In genomic region chr1:43172532-43172972, GRCh38 we compare ENCODE assay signal across 9 cellular contexts. TPM values are rescaled to one million over a fixed set of nuclear protein-coding genes. Genes with fewer than 3 reads are reported as not detected.
DNase-seq lines count a peak whose midpoint lies in the region; ATAC-seq and TF ChIP-seq lines count a peak whose summit lies in the region.
"Had no signal": no experiment of that assay in that cellular context is flagged by ENCODE, and none has a peak within 500 bp of the region (broad histone marks: within the 10 kb centered on the region; RNA-seq: fewer than 3 reads in every experiment).

No MANE protein-coding gene starts in this region.

- H3K4me3 ChIP-seq in CD8-positive, alpha-beta memory T cell (ENCODE audit: low read length): peak overlapping the region; percentile 97
- peak overlapping the region; percentile 99 for H3K4me3 ChIP-seq in OCI-LY7 (ENCODE audit: low read depth, low read length, poor library complexity, severe bottlenecking)
- peak overlapping the region; percentile 97 for H3K4me3 ChIP-seq in neural cell (ENCODE audit: low read length)

- H3K4me1 Mint-ChIP-seq in CD8-positive, alpha-beta memory T cell: peaks cover 25 to 41% (median 37%) of the 10 kb centered on the region in 3 donors
- peaks cover 11 to 17% (median 14%) of the 10 kb centered on the region in 3 donors for H3K4me1 Mint-ChIP-seq in IgD-negative memory B cell
- H3K4me1 Mint-ChIP-seq in activated T-helper 17 cell treated with anti-CD3 and anti-CD28 coated beads, Interleukin-2, amount 50 U/mL, for 72 hours: peaks cover 17% of the 10 kb centered on the region
- peaks cover 38% of the 10 kb centered on the region for H3K4me1 Mint-ChIP-seq in stimulated activated naive CD8-positive, alpha-beta T cell treated with anti-CD3 and anti-CD28 coated beads, Interleukin-15, Interleukin-2, amounts not matched to agents 100 ng/mL and 50 ng/mL, for 24 hours (ENCODE audit: low read depth)

- peaks cover 16% of the 10 kb centered on the region for H3K79me2 ChIP-seq in OCI-LY7 (ENCODE audit: insufficient read depth, low read depth, low read length)
- no peaks in the 10 kb centered on the region for H3K79me2 ChIP-seq in neural cell (replicated peaks; ENCODE audit: insufficient read depth, low read length)

- no peaks in the 10 kb centered on the region for H3K9me3 ChIP-seq in CD8-positive, alpha-beta memory T cell (ENCODE audit: low read length)
- H3K9me3 ChIP-seq in OCI-LY7 (ENCODE audit: low read length) (no peaks in the 10 kb centered on the region), neural cell (ENCODE audit: low read length) (no peaks in the 10 kb centered on the region)

- H3K36me3 Mint-ChIP-seq in CD8-positive, alpha-beta memory T cell: peaks cover 3 to 38% (median 11%) of the 10 kb centered on the region in 3 donors
- peaks cover 2% of the 10 kb centered on the region for H3K36me3 Mint-ChIP-seq in IgD-negative memory B cell
- peaks cover 47% of the 10 kb centered on the region for H3K36me3 Mint-ChIP-seq in activated T-helper 17 cell treated with anti-CD3 and anti-CD28 coated beads, Interleukin-2, amount 50 U/mL, for 72 hours (ENCODE audit: low read depth)
- H3K36me3 Mint-ChIP-seq in stimulated activated naive CD8-positive, alpha-beta T cell treated with anti-CD3 and anti-CD28 coated beads, Interleukin-15, Interleukin-2, amounts not matched to agents 100 ng/mL and 50 ng/mL, for 24 hours (ENCODE audit: low read depth): peaks cover 44% of the 10 kb centered on the region

- H3K9ac ChIP-seq in neural cell (ENCODE audit: low read length): peak overlapping the region; percentile 61

- intact Hi-C loops in OCI-LY7 (cut with micrococcal nuclease; ENCODE audit: unreplicated experiment): no loop called here

- POLR2A ChIA-PET in CD8-positive, alpha-beta memory T cell (lab: Charles Lee): interaction anchor here (1.2 kb wide), 1 partner anchor 217 kb away, joined by 3 read pairs; the partner anchor contains the start of genes MED8 and SZT2
- POLR2A ChIA-PET in OCI-LY7 (lab: Charles Lee): interaction anchor here (0.7 to 1.0 kb wide), 2 partner anchors 326 to 820 kb away, joined by 4 read pairs; partner anchors contain the start of gene ZNF691

- no peaks in the 10 kb centered on the region for H3K9me3 Mint-ChIP-seq in CD8-positive, alpha-beta memory T cell
- H3K9me3 Mint-ChIP-seq in IgD-negative memory B cell: no peaks in the 10 kb centered on the region
- no peaks in the 10 kb centered on the region for H3K9me3 Mint-ChIP-seq in activated T-helper 17 cell treated with anti-CD3 and anti-CD28 coated beads, Interleukin-2, amount 50 U/mL, for 72 hours
- no peaks in the 10 kb centered on the region for H3K9me3 Mint-ChIP-seq in stimulated activated naive CD8-positive, alpha-beta T cell treated with anti-CD3 and anti-CD28 coated beads, Interleukin-15, Interleukin-2, amounts not matched to agents 100 ng/mL and 50 ng/mL, for 24 hours

- TF ChIP-seq RAD21 in neural cell (conservative IDR thresholded peaks at IDR 0.05): no peak

- no peak for TF ChIP-seq EP300 in neural cell (conservative IDR thresholded peaks at IDR 0.05; ENCODE audit: poor library complexity, severe bottlenecking)

- CTCF ChIA-PET in CD8-positive, alpha-beta memory T cell (lab: Charles Lee): interaction anchor here (0.6 kb wide), 1 partner anchor 12 kb away, joined by 3 read pairs; no protein-coding TSS in a partner anchor
- CTCF ChIA-PET in OCI-LY7 (lab: Charles Lee; ENCODE audit: unreplicated experiment): no interaction called here

- H3K27me3 ChIP-seq in CD8-positive, alpha-beta memory T cell (ENCODE audit: insufficient read depth, low read length, poor library complexity, severe bottlenecking): peaks cover 3% of the 10 kb centered on the region
- H3K27me3 ChIP-seq in neural cell (ENCODE audit: insufficient read depth, low read depth, low read length): no peaks in the 10 kb centered on the region

- H3K9me2 ChIP-seq in OCI-LY7 (ENCODE audit: insufficient read depth, low read length): no peaks in the 10 kb centered on the region
- no peaks in the 10 kb centered on the region for H3K9me2 ChIP-seq in neural cell (ENCODE audit: insufficient read depth, low read length)

- no TSS peak for BruUV-seq in OCI-LY7 (replicated peaks; lab: Mats Ljungman, UMichigan)

- peak overlapping the region; percentile 84 to 97 (median 95) for H3K27ac Mint-ChIP-seq in CD8-positive, alpha-beta memory T cell
- H3K27ac Mint-ChIP-seq in IgD-negative memory B cell: peak overlapping the region; percentile 65 to 91 (median 76)
- H3K27ac Mint-ChIP-seq in activated T-helper 17 cell treated with anti-CD3 and anti-CD28 coated beads, Interleukin-2, amount 50 U/mL, for 72 hours: peak overlapping the region; percentile 96
- H3K27ac Mint-ChIP-seq in stimulated activated naive CD8-positive, alpha-beta T cell treated with anti-CD3 and anti-CD28 coated beads, Interleukin-15, Interleukin-2, amounts not matched to agents 100 ng/mL and 50 ng/mL, for 24 hours: no peak overlapping the region

- ATAC-seq in GM21515 (IDR thresholded peaks at IDR 0.05; ENCODE audit: unreplicated experiment): peak; percentile 50
- ATAC-seq in activated T-helper 17 cell treated with anti-CD3 and anti-CD28 coated beads, Interleukin-2, amount 50 U/mL, for 72 hours (replicated peaks): peak; percentile 87

- H3K27ac ChIP-seq in CD8-positive, alpha-beta memory T cell (ENCODE audit: low read depth, low read length): peak overlapping the region; percentile 77
- H3K27ac ChIP-seq in OCI-LY7 (ENCODE audit: low read depth, low read length, poor library complexity, severe bottlenecking) (no peak overlapping the region), neural cell (ENCODE audit: low read length) (no peak overlapping the region)

- TF ChIP-seq CTCF in OCI-LY7 (conservative IDR thresholded peaks at IDR 0.05; ENCODE audit: low read length) (no peak), neural cell (IDR thresholded peaks at IDR 0.05; ENCODE audit: poor library complexity, severe bottlenecking) (no peak)

- peaks cover 19% of the 10 kb centered on the region for H3K4me1 ChIP-seq in CD8-positive, alpha-beta memory T cell (ENCODE audit: insufficient read depth, low read length)
- peaks cover 18% of the 10 kb centered on the region for H3K4me1 ChIP-seq in OCI-LY7 (ENCODE audit: insufficient read depth, low read length, poor library complexity, severe bottlenecking)

- H3K36me3 ChIP-seq in CD8-positive, alpha-beta memory T cell (ENCODE audit: insufficient read depth, low read length): peaks cover 20% of the 10 kb centered on the region
- peaks cover 33% of the 10 kb centered on the region for H3K36me3 ChIP-seq in OCI-LY7 (ENCODE audit: insufficient read depth, low read length)
- H3K36me3 ChIP-seq in neural cell (ENCODE audit: insufficient read depth, low read length): no peaks in the 10 kb centered on the region

- H2AFZ ChIP-seq in OCI-LY7 (ENCODE audit: low read length) (peak overlapping the region; percentile 81), neural cell (ENCODE audit: low read depth, low read length) (peak overlapping the region; percentile 74)

- H3K27me3 Mint-ChIP-seq in CD8-positive, alpha-beta memory T cell: peaks cover 11 to 23% of the 10 kb centered on the region in 2 donors
- H3K27me3 Mint-ChIP-seq in IgD-negative memory B cell: peaks cover 14% of the 10 kb centered on the region
- peaks cover 17% of the 10 kb centered on the region for H3K27me3 Mint-ChIP-seq in activated T-helper 17 cell treated with anti-CD3 and anti-CD28 coated beads, Interleukin-2, amount 50 U/mL, for 72 hours
- H3K27me3 Mint-ChIP-seq in stimulated activated naive CD8-positive, alpha-beta T cell treated with anti-CD3 and anti-CD28 coated beads, Interleukin-15, Interleukin-2, amounts not matched to agents 100 ng/mL and 50 ng/mL, for 24 hours: peaks cover 28% of the 10 kb centered on the region

- peak in 4 of 5 donors; percentile 72 to 90 (median 81) for DNase-seq in CD8-positive, alpha-beta memory T cell
- DNase-seq in OCI-LY7 (ENCODE audit: low spot score) (peak; percentile 90), fibroblast of the conjunctiva (ENCODE audit: low read depth) (peak; percentile 75)

- peak overlapping the region; percentile 92 to 100 (median 98) for H3K4me3 Mint-ChIP-seq in CD8-positive, alpha-beta memory T cell
- peak overlapping the region; percentile 95 to 100 (median 98) for H3K4me3 Mint-ChIP-seq in IgD-negative memory B cell
- peak overlapping the region; percentile 99 for H3K4me3 Mint-ChIP-seq in activated T-helper 17 cell treated with anti-CD3 and anti-CD28 coated beads, Interleukin-2, amount 50 U/mL, for 72 hours
- peak overlapping the region; percentile 96 for H3K4me3 Mint-ChIP-seq in stimulated activated naive CD8-positive, alpha-beta T cell treated with anti-CD3 and anti-CD28 coated beads, Interleukin-15, Interleukin-2, amounts not matched to agents 100 ng/mL and 50 ng/mL, for 24 hours

- no peaks in the 10 kb centered on the region for H3F3A ChIP-seq in neural cell (ENCODE audit: insufficient read depth, low read length, poor library complexity, severe bottlenecking)

- H3K4me2 ChIP-seq in OCI-LY7 (ENCODE audit: low read length) (peak overlapping the region; percentile 94), neural cell (ENCODE audit: low read length) (peak overlapping the region; percentile 75)

- H4K20me1 ChIP-seq in OCI-LY7 (ENCODE audit: insufficient read depth, low read length): no peaks in the 10 kb centered on the region
- no peaks in the 10 kb centered on the region for H4K20me1 ChIP-seq in neural cell (ENCODE audit: insufficient read depth)

TF ChIP-seq in neural cell, 6 proteins besides CTCF, POLR2A, EP300 and RAD21 (continues in another document):
- no peak for TF ChIP-seq MXI1 (conservative IDR thresholded peaks at IDR 0.05; ENCODE audit: poor library complexity, severe bottlenecking)
- TF ChIP-seq POLR2AphosphoS5 (IDR thresholded peaks at IDR 0.05): no peak

RNA-seq across cellular contexts. Expression of gene CFAP57, which starts 0.4 kb away (rescaled TPM):
- under 1 TPM; 0.26 to 0.33 TPM for total RNA-seq in CD8-positive, alpha-beta memory T cell
- polyA plus RNA-seq in CD8-positive, alpha-beta memory T cell: not detected
- 0.14 TPM for polyA plus RNA-seq in IgD-negative memory B cell
- 0.05 TPM in 1 of 2 replicates, not detected in the other for total RNA-seq in OCI-LY7 (2014; rRNA removed; shearing (Covaris generic))
- 0.17 and 0.26 TPM in 2 replicates for total RNA-seq in OCI-LY7 (2022)
- under 1 TPM; 0.06 to 0.74 TPM for total RNA-seq in activated T-helper 17 cell treated with anti-CD3 and anti-CD28 coated beads, Interleukin-2, amount 50 U/mL, for 72 hours
- polyA plus RNA-seq in neural cell: 0.17 and 0.30 TPM in 2 replicates
- polyA minus RNA-seq in neural cell: 0.46 and 0.49 TPM in 2 replicates
- total RNA-seq: T-helper 2 cell treated with Interferon-gamma antibody and Interleukin-4, amounts not matched to agents 100 ng/mL and 5 ng/mL, for 36 hours had no signal

RNA-seq across cellular contexts. Expression of gene EBNA1BP2, which starts 0.5 kb away (rescaled TPM):
- 100 to 1,000 TPM; 168 to 173 TPM for total RNA-seq in CD8-positive, alpha-beta memory T cell
- polyA plus RNA-seq in CD8-positive, alpha-beta memory T cell: 53.9 TPM
- polyA plus RNA-seq in IgD-negative memory B cell (52.5 TPM), neural cell (100 and 102 TPM in 2 replicates)
- 65.4 and 105 TPM in 2 replicates for total RNA-seq in OCI-LY7 (2014; rRNA removed; shearing (Covaris generic))
- 48.4 and 63.0 TPM in 2 replicates for total RNA-seq in OCI-LY7 (2022)
- total RNA-seq in activated T-helper 17 cell treated with anti-CD3 and anti-CD28 coated beads, Interleukin-2, amount 50 U/mL, for 72 hours: 100 to 1,000 TPM in 1 of 2 donors, 10 to 100 TPM in 1; 52.0 to 121 TPM
- polyA minus RNA-seq in neural cell: 34.1 and 49.4 TPM in 2 replicates
